Comparison of ENCODE assay signal across 24 cellular contexts in genomic region chr2:67596871-67597270, GRCh38.
A peak's percentile ranks its signal among the peaks of the same experiment; 100 is the strongest.
DNase-seq lines count a peak whose midpoint lies in the region; ATAC-seq, FAIRE-seq and TF ChIP-seq lines count a peak whose summit lies in the region.
"Had no signal": no experiment of that assay in that cellular context is flagged by ENCODE, and none has a peak within 500 bp of the region (broad histone marks: within the 10 kb centered on the region; RNA-seq: fewer than 3 reads in every experiment).

No MANE protein-coding gene starts in this region.

- POLR2A ChIA-PET in HepG2 (lab: Yijun Ruan, JAX) = no interaction called here
- POLR2A ChIA-PET in K562 (lab: Yijun Ruan, JAX) = no interaction called here

- H3K27ac ChIP-seq in HepG2 (ENCODE audit: extremely low read length, insufficient read depth, low read length) (no peak overlapping the region), right lobe of liver (no peak overlapping the region), K562 (ENCODE audit: extremely low read depth, low read depth, low read length) (no peak overlapping the region)
- H3K27ac ChIP-seq: 22Rv1, BLaER1 had no signal

- CTCF ChIA-PET in HepG2 (lab: Yijun Ruan, JAX; ENCODE audit: low intra/inter-chr PET ratio, low total read pairs) (no interaction called here), K562 (lab: Yijun Ruan, JAX; ENCODE audit: low intra/inter-chr PET ratio) (no interaction called here)

- no peak overlapping the region for H2AFZ ChIP-seq in HepG2 (ENCODE audit: low read length)
- H2AFZ ChIP-seq in K562 (ENCODE audit: low read depth, low read length) = no peak overlapping the region

- DNase-seq in HepG2 (ENCODE audit: low spot score) (no peak), right lobe of liver (no peak), K562 (ENCODE audit: extremely low read depth in 1 of 4, low spot score in 3 of 4) (no peak), foreskin fibroblast (no peak)
- DNase-seq: ACHN; BE2C; C1 segment of cervical spinal cord; CD4-positive, alpha-beta memory T cell; CD4-positive, CD25-positive, alpha-beta regulatory T cell; CD8-positive, alpha-beta memory T cell; COR-L47; DMS 273 treated with DMSO at 0.1 percent for 48 hours; DMS153; DMS53; DMS79; DND-41; EL; GDM1 had no signal

- no peaks in the 10 kb centered on the region for H3K27me3 ChIP-seq in HepG2 (ENCODE audit: control insufficient read depth in 1 of 2, insufficient read depth in 2 of 2, low read length in 2 of 2)
- no peaks in the 10 kb centered on the region for H3K27me3 ChIP-seq in right lobe of liver
- H3K27me3 ChIP-seq in K562 (ENCODE audit: control insufficient read depth in 2 of 2, insufficient read depth in 2 of 2, low read length in 2 of 2) = no peaks in the 10 kb centered on the region
- H3K27me3 ChIP-seq: BE2C, BLaER1 had no signal

- TF ChIP-seq RAD21 in HepG2 (CRISPR knock-in tag; IDR thresholded peaks at IDR 0.05) (no peak), K562 (CRISPR knock-in tag; conservative IDR thresholded peaks at IDR 0.05 in 1 of 2, IDR thresholded peaks at IDR 0.05 in 1 of 2) (no peak)

- H3K36me3 ChIP-seq in HepG2 (replicated peaks in 1 of 2; ENCODE audit: control insufficient read depth in 1 of 2, insufficient read depth in 2 of 2, low read length in 2 of 2) = no peaks in the 10 kb centered on the region
- H3K36me3 ChIP-seq in right lobe of liver = no peaks in the 10 kb centered on the region
- no peaks in the 10 kb centered on the region for H3K36me3 ChIP-seq in K562 (ENCODE audit: control insufficient read depth, insufficient read depth, low read length)
- H3K36me3 ChIP-seq: BE2C, BLaER1 had no signal

- in situ Hi-C loops in HepG2 (cut with HindIII; ENCODE audit: extremely low pct_ligation_motif_present, low pct_unique_long_range_greater_than_20kb) = no loop called here
- in situ Hi-C loops in K562 (cut with MboI) = no loop called here

- H3K9me1 ChIP-seq in K562 (ENCODE audit: control insufficient read depth, insufficient read depth, low read length) = no peaks in the 10 kb centered on the region

- H3K79me2 ChIP-seq in HepG2 (ENCODE audit: insufficient read depth, low read length) (no peaks in the 10 kb centered on the region), K562 (ENCODE audit: control insufficient read depth, insufficient read depth, low read length) (no peaks in the 10 kb centered on the region)

- H3K4me3 ChIP-seq in HepG2 (replicated peaks in 1 of 3; ENCODE audit: insufficient read depth in 1 of 3, low read depth in 2 of 3, low read length in 3 of 3) = no peak overlapping the region
- no peak overlapping the region for H3K4me3 ChIP-seq in right lobe of liver
- no peak overlapping the region for H3K4me3 ChIP-seq in K562
- H3K4me3 ChIP-seq in foreskin fibroblast (ENCODE audit: low read depth in 1 of 2, low read length in 2 of 2) = no peak overlapping the region
- H3K4me3 ChIP-seq: BLaER1, GM12878 had no signal

- H3K9me3 ChIP-seq in HepG2 (ENCODE audit: low read length) (peaks cover 30% of the 10 kb centered on the region; the same call in 1 of the 2 replicates), right lobe of liver (no peaks in the 10 kb centered on the region), K562 (replicated peaks; ENCODE audit: control insufficient read depth, insufficient read depth, low read depth, low read length) (no peaks in the 10 kb centered on the region)
- H3K9me3 ChIP-seq: BE2C, BLaER1 had no signal

- no peak for ATAC-seq in HepG2
- no peak for ATAC-seq in right lobe of liver
- ATAC-seq in K562 = no peak
- no peak for ATAC-seq in GM19463 (IDR thresholded peaks at IDR 0.05; ENCODE audit: unreplicated experiment)
- ATAC-seq: GM12878 had no signal

- no peak for TF ChIP-seq EP300 in HepG2 (IDR thresholded peaks at IDR 0.05; ENCODE audit: low read depth in 2 of 2, low read length in 2 of 2)
- TF ChIP-seq EP300 in HepG2 (CRISPR knock-in tag; IDR thresholded peaks at IDR 0.05; ENCODE audit: borderline replicate concordance) = no peak
- no peak for TF ChIP-seq EP300 in K562 (IDR thresholded peaks at IDR 0.05; ENCODE audit: low read length)

- no peaks in the 10 kb centered on the region for H4K20me1 ChIP-seq in HepG2 (ENCODE audit: insufficient read depth, low read length)
- no peaks in the 10 kb centered on the region for H4K20me1 ChIP-seq in K562 (replicated peaks; ENCODE audit: control insufficient read depth, insufficient read depth, low read length)
- H4K20me1 ChIP-seq: BLaER1 had no signal

- no peak overlapping the region for H3K9ac ChIP-seq in HepG2 (ENCODE audit: insufficient read depth, low read depth, low read length)
- H3K9ac ChIP-seq in K562 (ENCODE audit: insufficient read depth in 1 of 2, low read depth in 2 of 2, low read length in 2 of 2) = no peak overlapping the region
- H3K9ac ChIP-seq: BLaER1 had no signal

- no peak for TF ChIP-seq CTCF in HepG2 (CRISPR knock-in tag; IDR thresholded peaks at IDR 0.05)
- TF ChIP-seq CTCF in right lobe of liver (IDR thresholded peaks at IDR 0.05) = no peak
- no peak for TF ChIP-seq CTCF in K562 (IDR thresholded peaks at IDR 0.05 in 2 of 3, conservative IDR thresholded peaks at IDR 0.05 in 1 of 3; ENCODE audit: insufficient read depth in 2 of 3, low read depth in 1 of 3, low read length in 3 of 3)
- TF ChIP-seq CTCF in foreskin fibroblast (IDR thresholded peaks at IDR 0.05; ENCODE audit: low read depth, low read length) = no peak

- BruUV-seq in HepG2 (replicated peaks; lab: Mats Ljungman, UMichigan) = no TSS peak
- BruUV-seq in K562 (replicated peaks; lab: Mats Ljungman, UMichigan) = no TSS peak

- FAIRE-seq in HepG2 (lab: Jason Lieb, UNC) (peak; percentile 32), K562 (lab: Jason Lieb, UNC) (no peak)
- FAIRE-seq: GM12878, GM12892, GM18507 had no signal

- no peaks in the 10 kb centered on the region for H3K4me1 ChIP-seq in HepG2 (ENCODE audit: insufficient read depth, low read length)
- H3K4me1 ChIP-seq in right lobe of liver = no peaks in the 10 kb centered on the region
- no peaks in the 10 kb centered on the region for H3K4me1 ChIP-seq in K562 (replicated peaks in 1 of 2; ENCODE audit: control insufficient read depth in 2 of 2, insufficient read depth in 2 of 2, low read length in 2 of 2)
- H3K4me1 ChIP-seq: BE2C, BLaER1 had no signal

- intact Hi-C loops in HepG2 (cut with micrococcal nuclease; ENCODE audit: unreplicated experiment) (no loop called here), right lobe of liver (cut with DNase I) (no loop called here), K562 (cut with micrococcal nuclease) (no loop called here)

- TF ChIP-seq POLR2A in HepG2 (IDR thresholded peaks at IDR 0.05; ENCODE audit: insufficient read depth in 1 of 2, low read depth in 2 of 2, low read length in 2 of 2) (no peak), right lobe of liver (IDR thresholded peaks at IDR 0.05) (no peak), K562 (conservative IDR thresholded peaks at IDR 0.05) (no peak)

- H3K4me2 ChIP-seq in HepG2 (ENCODE audit: low read depth, low read length) = no peak overlapping the region
- H3K4me2 ChIP-seq in K562 (ENCODE audit: insufficient read depth, low read length) = no peak overlapping the region
- H3K4me2 ChIP-seq: BLaER1 had no signal

TF ChIP-seq in HepG2, 621 proteins besides CTCF, POLR2A, EP300 and RAD21:
- TF ChIP-seq MAFF (IDR thresholded peaks at IDR 0.05; ENCODE audit: low read depth, low read length) (peak; percentile 21; the same call in 1 of the 2 replicates), MAFK (conservative IDR thresholded peaks at IDR 0.05 in 1 of 2, IDR thresholded peaks at IDR 0.05 in 1 of 2; ENCODE audit: low read length in 2 of 2) (peak in 1 of 2 experiments; percentile 66; a peak in 2 of 4 replicates), NFYB (CRISPR knock-in tag; IDR thresholded peaks at IDR 0.05) (no peak)

TF ChIP-seq in K562, 482 proteins besides CTCF, POLR2A, EP300 and RAD21:
- TF ChIP-seq C11orf30 (IDR thresholded peaks at IDR 0.05; ENCODE audit: low read depth) (peak; percentile 15; the same call in 1 of the 2 replicates), ZNF316 (IDR thresholded peaks at IDR 0.05) (peak; percentile 64), KLF6 (CRISPR knock-in tag; IDR thresholded peaks at IDR 0.05; ENCODE audit: borderline replicate concordance) (no peak)

Comparison
In these comparisons a context has a peak if more than half of its experiments do, and no peak if none do; other contexts are left out.
1. Of the 241 proteins assayed by ChIP-seq in both HepG2 and K562: peak only in HepG2: MAFF; only in K562: none; in both: none; in neither: 239; mixed calls (peak in some experiments, not most) for 1.